ENCODE assay signal across 9 cellular contexts in genomic region chr4:6200922-6201362, GRCh38. TPM values are rescaled to one million over a fixed set of nuclear protein-coding genes. Genes with fewer than 3 reads are reported as not detected.
A peak's percentile ranks its signal among the peaks of the same experiment; 100 is the strongest.
DNase-seq lines count a peak whose midpoint lies in the region; ATAC-seq, FAIRE-seq and TF ChIP-seq lines count a peak whose summit lies in the region.
"Had no signal": no experiment of that assay in that cellular context is flagged by ENCODE, and none has a peak within 500 bp of the region (broad histone marks: within the 10 kb centered on the region; RNA-seq: fewer than 3 reads in every experiment).

No MANE protein-coding gene starts in this region.

- H3K9me3 ChIP-seq in endothelial cell of umbilical vein (replicated peaks; ENCODE audit: control insufficient read depth, insufficient read depth, low read length): no peaks in the 10 kb centered on the region

- H3K27ac ChIP-seq in endothelial cell of umbilical vein (ENCODE audit: insufficient read depth, low read depth, low read length): no peak overlapping the region

- peaks cover 34% of the 10 kb centered on the region for H3K4me1 Mint-ChIP-seq in activated CD4-positive, alpha-beta T cell treated with anti-CD3 and anti-CD28 coated beads, Interleukin-2, amount 10 ng/mL, durations not matched to agents 7 days and 5 days
- H3K4me1 Mint-ChIP-seq in stimulated activated naive CD8-positive, alpha-beta T cell treated with anti-CD3 and anti-CD28 coated beads, Interleukin-15, amount 100 ng/mL, for 72 hours: peaks cover 39% of the 10 kb centered on the region

- H3K36me3 ChIP-seq in endothelial cell of umbilical vein (ENCODE audit: control insufficient read depth in 2 of 2, extremely low read depth in 1 of 2, insufficient read depth in 2 of 2, low read length in 2 of 2): no peaks in the 10 kb centered on the region

- H3K4me1 ChIP-seq in endothelial cell of umbilical vein (ENCODE audit: control insufficient read depth, extremely low read depth, insufficient read depth, low read length): peaks cover 3% of the 10 kb centered on the region

- CTCF ChIA-PET in activated CD4-positive, alpha-beta T cell treated with anti-CD3 and anti-CD28 coated beads, Interleukin-2, amount 10 ng/mL, durations not matched to agents 7 days and 5 days (lab: Charles Lee): interaction anchor here (0.7 to 1.9 kb wide), 3 partner anchors 13 to 66 kb away, joined by 3 to 5 read pairs (median 3); no protein-coding TSS in a partner anchor
- CTCF ChIA-PET in endothelial cell of umbilical vein (lab: Charles Lee): interaction anchor here (1.0 kb wide), 1 partner anchor 130 kb away, joined by 3 read pairs; no protein-coding TSS in a partner anchor

- FAIRE-seq in endothelial cell of umbilical vein (lab: Jason Lieb, UNC) (no peak), RCC 7860 (lab: Jason Lieb, UNC) (no peak)

- H3K79me2 ChIP-seq in endothelial cell of umbilical vein (ENCODE audit: control insufficient read depth, insufficient read depth, low read length): no peaks in the 10 kb centered on the region

- H3K27me3 ChIP-seq in endothelial cell of umbilical vein (ENCODE audit: control insufficient read depth in 2 of 2, insufficient read depth in 2 of 2, low read length in 2 of 2): peaks cover 14 to 25% of the 10 kb centered on the region in 2 experiments

- peak overlapping the region; percentile 24 for H3K4me2 ChIP-seq in endothelial cell of umbilical vein (ENCODE audit: insufficient read depth, low read length)

- dilution Hi-C loops in endothelial cell of umbilical vein (cut with MboI; ENCODE audit: extremely low pct_ligation_motif_present, low sequenced_read_pairs): no loop called here

- peaks cover 2% of the 10 kb centered on the region for H3K9me3 Mint-ChIP-seq in activated CD4-positive, alpha-beta T cell treated with anti-CD3 and anti-CD28 coated beads, Interleukin-2, amount 10 ng/mL, durations not matched to agents 7 days and 5 days
- H3K9me3 Mint-ChIP-seq in stimulated activated naive CD8-positive, alpha-beta T cell treated with anti-CD3 and anti-CD28 coated beads, Interleukin-15, amount 100 ng/mL, for 72 hours: peaks cover 9 to 12% of the 10 kb centered on the region in 2 donors

- peak overlapping the region; percentile 59 for H3K4me3 Mint-ChIP-seq in activated CD4-positive, alpha-beta T cell treated with anti-CD3 and anti-CD28 coated beads, Interleukin-2, amount 10 ng/mL, durations not matched to agents 7 days and 5 days
- H3K4me3 Mint-ChIP-seq in stimulated activated naive CD8-positive, alpha-beta T cell treated with anti-CD3 and anti-CD28 coated beads, Interleukin-15, amount 100 ng/mL, for 72 hours: peak overlapping the region; percentile 70 to 76

- no peak for ATAC-seq in stimulated activated naive CD8-positive, alpha-beta T cell treated with anti-CD3 and anti-CD28 coated beads, Interleukin-15, amount 100 ng/mL, for 72 hours
- ATAC-seq in HG02588 (IDR thresholded peaks at IDR 0.05; ENCODE audit: unreplicated experiment): no peak
- no peak for ATAC-seq in GM19463 (IDR thresholded peaks at IDR 0.05; ENCODE audit: unreplicated experiment)

- no peaks in the 10 kb centered on the region for H4K20me1 ChIP-seq in endothelial cell of umbilical vein (replicated peaks; ENCODE audit: control insufficient read depth, extremely low read depth, insufficient read depth, low read length)

- intact Hi-C loops in endothelial cell of umbilical vein (cut with micrococcal nuclease): no loop called here

- POLR2A ChIA-PET in activated CD4-positive, alpha-beta T cell treated with anti-CD3 and anti-CD28 coated beads, Interleukin-2, amount 10 ng/mL, durations not matched to agents 7 days and 5 days (lab: Charles Lee): interaction anchor here (0.6 to 1.2 kb wide), 3 partner anchors 9 to 672 kb away, joined by 3 to 5 read pairs (median 4); no protein-coding TSS in a partner anchor
- POLR2A ChIA-PET in endothelial cell of umbilical vein (lab: Charles Lee): no interaction called here

- no peaks in the 10 kb centered on the region for H3K9me1 ChIP-seq in endothelial cell of umbilical vein (replicated peaks; ENCODE audit: control insufficient read depth, extremely low read depth, insufficient read depth, low read length)

- peaks cover 7% of the 10 kb centered on the region for H3K36me3 Mint-ChIP-seq in activated CD4-positive, alpha-beta T cell treated with anti-CD3 and anti-CD28 coated beads, Interleukin-2, amount 10 ng/mL, durations not matched to agents 7 days and 5 days (ENCODE audit: low read depth)

- peaks cover 30% of the 10 kb centered on the region for H3K27me3 Mint-ChIP-seq in activated CD4-positive, alpha-beta T cell treated with anti-CD3 and anti-CD28 coated beads, Interleukin-2, amount 10 ng/mL, durations not matched to agents 7 days and 5 days
- peaks cover 67% of the 10 kb centered on the region for H3K27me3 Mint-ChIP-seq in stimulated activated naive CD8-positive, alpha-beta T cell treated with anti-CD3 and anti-CD28 coated beads, Interleukin-15, amount 100 ng/mL, for 72 hours

- no peak overlapping the region for H3K9ac ChIP-seq in endothelial cell of umbilical vein (replicated peaks; ENCODE audit: extremely low read depth, insufficient read depth, low read length)

- BruUV-seq in endothelial cell of umbilical vein (replicated peaks; lab: Mats Ljungman, UMichigan): no TSS peak

- peak overlapping the region; percentile 30 for H2AFZ ChIP-seq in endothelial cell of umbilical vein (ENCODE audit: low read depth, low read length)

- peak overlapping the region; percentile 47 for H3K27ac Mint-ChIP-seq in activated CD4-positive, alpha-beta T cell treated with anti-CD3 and anti-CD28 coated beads, Interleukin-2, amount 10 ng/mL, durations not matched to agents 7 days and 5 days
- peak overlapping the region in 1 of 2 donors; percentile 42 for H3K27ac Mint-ChIP-seq in stimulated activated naive CD8-positive, alpha-beta T cell treated with anti-CD3 and anti-CD28 coated beads, Interleukin-15, amount 100 ng/mL, for 72 hours

- no peak for TF ChIP-seq CTCF in endothelial cell of umbilical vein (IDR thresholded peaks at IDR 0.05; ENCODE audit: extremely low read depth in 1 of 2, insufficient read depth in 1 of 2, low read depth in 1 of 2, low read length in 2 of 2)

- no peak for TF ChIP-seq POLR2A in endothelial cell of umbilical vein (IDR thresholded peaks at IDR 0.05; ENCODE audit: low read depth, low read length)

- H3K4me3 ChIP-seq in endothelial cell of umbilical vein (replicated peaks in 1 of 3; ENCODE audit: insufficient read depth in 1 of 3, low read depth in 1 of 3, low read length in 3 of 3): no peak overlapping the region

- no peak for DNase-seq in activated CD4-positive, alpha-beta T cell treated with anti-CD3 and anti-CD28 coated beads, Interleukin-2, amount 10 ng/mL, durations not matched to agents 7 days and 5 days
- no peak for DNase-seq in activated CD4-positive, alpha-beta T cell treated with anti-CD3 and anti-CD28 coated beads, Interleukin-2, amount 50 U/mL, for 48 hours
- DNase-seq in NCI-H2196 (lab: John Stamatoyannopoulos, UW; ENCODE audit: unreplicated experiment) (peak; percentile 53), endothelial cell of umbilical vein (ENCODE audit: low read depth, low spot score) (no peak), RCC 7860 (ENCODE audit: low spot score) (no peak)
- no peak for DNase-seq in stimulated activated naive CD8-positive, alpha-beta T cell treated with anti-CD3 and anti-CD28 coated beads, Interleukin-15, amount 100 ng/mL, for 72 hours

TF ChIP-seq in endothelial cell of umbilical vein, 7 proteins besides CTCF, POLR2A, EP300 and RAD21:
- no peak for TF ChIP-seq GATA2 (IDR thresholded peaks at IDR 0.05; ENCODE audit: insufficient read depth, insufficient read length, low read depth, low read length)
- TF ChIP-seq EZH2 (IDR thresholded peaks at IDR 0.05; ENCODE audit: borderline replicate concordance, low read depth, low read length, severe bottlenecking): no peak
- no peak for TF ChIP-seq MAX (IDR thresholded peaks at IDR 0.05; ENCODE audit: insufficient read depth, insufficient read length)
- TF ChIP-seq MYC (IDR thresholded peaks at IDR 0.05; ENCODE audit: low read depth, low read length): no peak
- TF ChIP-seq JUN (IDR thresholded peaks at IDR 0.05; ENCODE audit: borderline replicate concordance, insufficient read depth, insufficient read length, low read depth): no peak
- no peak for TF ChIP-seq FOS (IDR thresholded peaks at IDR 0.05; ENCODE audit: borderline replicate concordance, insufficient read depth, low read length)
- no peak for TF ChIP-seq POLR2AphosphoS5 (IDR thresholded peaks at IDR 0.05; ENCODE audit: insufficient read depth, low read depth, low read length)

RNA-seq across cellular contexts. Expression of gene JAKMIP1, which starts 0.6 kb away (rescaled TPM):
- 10 to 100 TPM in 1 of 2 experiments, 1 to 10 TPM in 1; 9.6 to 10.9 TPM for total RNA-seq in activated CD4-positive, alpha-beta T cell treated with anti-CD3 and anti-CD28 coated beads, Interleukin-2, amount 10 ng/mL, durations not matched to agents 7 days and 5 days
- not detected in 2 replicates for total RNA-seq in endothelial cell of umbilical vein
- polyA plus RNA-seq in endothelial cell of umbilical vein: not detected in 2 replicates
- polyA plus RNA-seq in endothelial cell of umbilical vein (2011; cell fraction: cytosol; rRNA removed): not detected in 2 replicates
- not detected in 2 replicates for polyA plus RNA-seq in endothelial cell of umbilical vein (2011; cell fraction: nucleus; rRNA removed)
- not detected in 2 replicates for polyA plus RNA-seq in endothelial cell of umbilical vein (2012)
- not detected in 2 replicates for polyA minus RNA-seq in endothelial cell of umbilical vein
- polyA minus RNA-seq in endothelial cell of umbilical vein (2011; cell fraction: cytosol; rRNA and poly(A)+ RNA removed): not detected
- polyA minus RNA-seq in endothelial cell of umbilical vein (2011; cell fraction: nucleus; rRNA and poly(A)+ RNA removed): not detected in 2 replicates
- total RNA-seq: kidney epithelial cell had no signal

Comparison
In these comparisons a context has a peak if more than half of its experiments do, and no peak if none do; other contexts are left out.
1. RNA of gene JAKMIP1, which starts 0.6 kb away (total RNA-seq): 9.6 to 10.9 TPM in activated CD4-positive, alpha-beta T cell treated with anti-CD3 and anti-CD28 coated beads, Interleukin-2, amount 10 ng/mL, durations not matched to agents 7 days and 5 days; not detected in endothelial cell of umbilical vein; every median in the first group is over 10 times any median in the second.